ENCODE assay signal across 20 cellular contexts in genomic region chr7:110921478-110922210, GRCh38.
DNase-seq lines count a peak whose midpoint lies in the region; ATAC-seq and TF ChIP-seq lines count a peak whose summit lies in the region.
"Had no signal": no experiment of that assay in that cellular context is flagged by ENCODE, and none has a peak within 500 bp of the region (broad histone marks: within the 10 kb centered on the region; RNA-seq: fewer than 3 reads in every experiment).

No MANE protein-coding gene starts in this region.

- H3K4me3 ChIP-seq in heart left ventricle (no peak overlapping the region), psoas muscle (no peak overlapping the region)
- no peak overlapping the region for H3K4me3 ChIP-seq in CD8-positive, alpha-beta T cell (ENCODE audit: low read depth, low read length)
- H3K4me3 ChIP-seq: vagina had no signal

- no peaks in the 10 kb centered on the region for H3K9me3 ChIP-seq in heart left ventricle
- H3K9me3 ChIP-seq in CD8-positive, alpha-beta T cell (ENCODE audit: low read length) = no peaks in the 10 kb centered on the region
- no peaks in the 10 kb centered on the region for H3K9me3 ChIP-seq in psoas muscle
- H3K9me3 ChIP-seq: vagina had no signal

- H3K27ac ChIP-seq in heart left ventricle (no peak overlapping the region), caudate nucleus (ENCODE audit: low read depth, low read length) (peak overlapping the region; percentile 15), psoas muscle (no peak overlapping the region)
- H3K27ac ChIP-seq in CD8-positive, alpha-beta T cell (ENCODE audit: low read depth, low read length) = no peak overlapping the region
- H3K27ac ChIP-seq: vagina had no signal

- CTCF ChIA-PET in CD8-positive, alpha-beta T cell (lab: Charles Lee) = no interaction called here

- ATAC-seq in left ventricle myocardium superior (peak; percentile 41), heart left ventricle (no peak), psoas muscle (no peak)
- ATAC-seq in CD8-positive, alpha-beta T cell = no peak
- ATAC-seq: activated CD8-positive, alpha-beta T cell treated with anti-CD3 and anti-CD28 coated beads, Interleukin-2, amount 10 ng/mL, durations not matched to agents 7 days and 5 days; HCT116; natural killer cell had no signal

- H3K4me1 Mint-ChIP-seq in CD8-positive, alpha-beta T cell (ENCODE audit: low read depth) = no peaks in the 10 kb centered on the region
- H3K4me1 Mint-ChIP-seq: memory B cell, natural killer cell had no signal

- H3K27me3 Mint-ChIP-seq in CD8-positive, alpha-beta T cell (ENCODE audit: low read depth) = no peaks in the 10 kb centered on the region
- H3K27me3 Mint-ChIP-seq: activated T-cell treated with anti-CD3 and anti-CD28 coated beads, Interleukin-2, amount 50 U/mL, for 24 hours; brain; CD4-positive, CD25-positive, alpha-beta regulatory T cell; memory B cell had no signal

- no peak overlapping the region for H3K4me3 Mint-ChIP-seq in CD8-positive, alpha-beta T cell
- H3K4me3 Mint-ChIP-seq: activated CD8-positive, alpha-beta T cell treated with anti-CD3 and anti-CD28 coated beads, Interleukin-2, amount 10 ng/mL, durations not matched to agents 7 days and 5 days; activated T-cell treated with anti-CD3 and anti-CD28 coated beads, Interleukin-2, amount 50 U/mL, for 24 hours; brain; CD4-positive, CD25-positive, alpha-beta regulatory T cell; memory B cell; natural killer cell had no signal

- POLR2A ChIA-PET in CD8-positive, alpha-beta T cell (lab: Charles Lee) = interaction anchor here (1.3 kb wide), 1 partner anchor 15 kb away, joined by 4 read pairs; no protein-coding TSS in a partner anchor

- no peak for TF ChIP-seq CTCF in heart left ventricle (IDR thresholded peaks at IDR 0.05)
- no peak for TF ChIP-seq CTCF in CD8-positive, alpha-beta T cell (IDR thresholded peaks at IDR 0.05)
- TF ChIP-seq CTCF in psoas muscle (IDR thresholded peaks at IDR 0.05) = no peak

- no peak for DNase-seq in left ventricle myocardium superior
- DNase-seq in heart left ventricle = no peak
- no peak for DNase-seq in caudate nucleus (lab: John Stamatoyannopoulos, UW)
- peak; percentile 5 for DNase-seq in kidney glomerular epithelial cell (lab: John Stamatoyannopoulos, UW)
- no peak for DNase-seq in NCI-H69 (lab: John Stamatoyannopoulos, UW)
- no peak for DNase-seq in CD8-positive, alpha-beta T cell
- no peak for DNase-seq in psoas muscle
- no peak for DNase-seq in stimulated activated naive CD4-positive, alpha-beta T cell treated with Interleukin-2 at 50 U/mL for 16 hours (lab: John Stamatoyannopoulos, UW)
- DNase-seq: ACHN; activated CD8-positive, alpha-beta T cell treated with anti-CD3 and anti-CD28 coated beads, Interleukin-2, amount 10 ng/mL, durations not matched to agents 7 days and 5 days; activated naive CD4-positive, alpha-beta T cell treated with Interleukin-2 at 50 U/mL for 16 hours; activated T-cell treated with anti-CD3 and anti-CD28 coated beads, Interleukin-2, amount 50 U/mL, for 24 hours; CD4-positive, CD25-positive, alpha-beta regulatory T cell; natural killer cell; NCI-H345; stimulated activated CD4-positive, alpha-beta T cell treated with anti-CD3 and anti-CD28 coated beads, Interleukin-12 subunit alpha, Interleukin-12 subunit beta, amount 100 ng/mL, for 4 hours had no signal

- H3K27me3 ChIP-seq in heart left ventricle = no peaks in the 10 kb centered on the region
- H3K27me3 ChIP-seq in CD8-positive, alpha-beta T cell (ENCODE audit: insufficient read depth, low read length) = no peaks in the 10 kb centered on the region
- no peaks in the 10 kb centered on the region for H3K27me3 ChIP-seq in psoas muscle (ENCODE audit: insufficient read depth in 3 of 3, low read length in 2 of 3)
- H3K27me3 ChIP-seq: vagina had no signal

- no peak for TF ChIP-seq POLR2A in heart left ventricle (IDR thresholded peaks at IDR 0.05)

- H3K9me3 Mint-ChIP-seq in CD8-positive, alpha-beta T cell = no peaks in the 10 kb centered on the region
- H3K9me3 Mint-ChIP-seq: brain, memory B cell had no signal

- intact Hi-C loops in left ventricle myocardium superior (cut with micrococcal nuclease) = no loop called here
- intact Hi-C loops in heart left ventricle (cut with DNase I) = loop anchor here in 1 of 10 donors (10.0 kb wide), 1 partner anchor 57 kb away; no protein-coding TSS in a partner anchor
- intact Hi-C loops in CD8-positive, alpha-beta T cell (cut with DNase I, micrococcal nuclease) = loop anchor here (2.0 kb wide), 2 partner anchors 17 kb away; no protein-coding TSS in a partner anchor
- intact Hi-C loops in psoas muscle (cut with DNase I) = loop anchor here in 1 of 2 donors (2.0 kb wide), 1 partner anchor 41 kb away; no protein-coding TSS in a partner anchor

- H3K27ac Mint-ChIP-seq in CD8-positive, alpha-beta T cell = no peak overlapping the region
- H3K27ac Mint-ChIP-seq: activated CD8-positive, alpha-beta T cell treated with anti-CD3 and anti-CD28 coated beads, Interleukin-2, amount 10 ng/mL, durations not matched to agents 7 days and 5 days; activated T-cell treated with anti-CD3 and anti-CD28 coated beads, Interleukin-2, amount 50 U/mL, for 24 hours; CD4-positive, CD25-positive, alpha-beta regulatory T cell; memory B cell; natural killer cell had no signal

- H3K4me1 ChIP-seq in heart left ventricle (peaks cover 0 to 15% (median 3%) of the 10 kb centered on the region in 12 donors), psoas muscle (no peaks in the 10 kb centered on the region)
- H3K4me1 ChIP-seq in CD8-positive, alpha-beta T cell (ENCODE audit: insufficient read depth, low read length) = no peaks in the 10 kb centered on the region

- no peaks in the 10 kb centered on the region for H3K36me3 ChIP-seq in heart left ventricle
- H3K36me3 ChIP-seq in CD8-positive, alpha-beta T cell (ENCODE audit: insufficient read depth, low read length) = no peaks in the 10 kb centered on the region
- H3K36me3 ChIP-seq in psoas muscle (ENCODE audit: insufficient read depth in 1 of 2, low read depth in 1 of 2) = no peaks in the 10 kb centered on the region
- H3K36me3 ChIP-seq: vagina had no signal

- no peaks in the 10 kb centered on the region for H3K36me3 Mint-ChIP-seq in CD8-positive, alpha-beta T cell
- H3K36me3 Mint-ChIP-seq: brain, memory B cell, natural killer cell had no signal
